11 cellular contexts compared by ENCODE assay signal in genomic region chr3:42507252-42507651, GRCh38. TPM values are rescaled to one million over a fixed set of nuclear protein-coding genes. Genes with fewer than 3 reads are reported as not detected.
DNase-seq lines count a peak whose midpoint lies in the region; ATAC-seq and TF ChIP-seq lines count a peak whose summit lies in the region.
"Had no signal": no experiment of that assay in that cellular context is flagged by ENCODE, and none has a peak within 500 bp of the region (broad histone marks: within the 10 kb centered on the region; RNA-seq: fewer than 3 reads in every experiment).

No MANE protein-coding gene starts in this region.

- TF ChIP-seq POLR2A in breast epithelium (IDR thresholded peaks at IDR 0.05) = no peak

- H3K9me3 Mint-ChIP-seq in CD4-positive, alpha-beta memory T cell = no peaks in the 10 kb centered on the region
- no peaks in the 10 kb centered on the region for H3K9me3 Mint-ChIP-seq in naive thymus-derived CD4-positive, alpha-beta T cell
- no peaks in the 10 kb centered on the region for H3K9me3 Mint-ChIP-seq in CD8-positive, alpha-beta memory T cell
- H3K9me3 Mint-ChIP-seq: activated T-helper 2 cell treated with anti-CD3 and anti-CD28 coated beads, Interferon-gamma antibody, Interleukin-2, Interleukin-4, amounts not matched to agents 10 μg/mL and 5 μg/mL and 100 μg/mL, durations not matched to agents 14 hours and 24 hours and 36 hours had no signal

- CTCF ChIA-PET in CD4-positive, alpha-beta memory T cell (lab: Charles Lee; ENCODE audit: partially characterized antibody) = interaction anchor here (1.2 to 50.4 kb wide), 3 partner anchors 11 to 37 kb away, joined by 4 to 1823 read pairs (median 5); no protein-coding TSS in a partner anchor
- CTCF ChIA-PET in naive thymus-derived CD4-positive, alpha-beta T cell (lab: Charles Lee) = interaction anchor here (0.7 to 4.1 kb wide), 6 partner anchors 26 to 305 kb away, joined by 3 to 34 read pairs (median 3); no protein-coding TSS in a partner anchor
- CTCF ChIA-PET in CD8-positive, alpha-beta memory T cell (lab: Charles Lee) = interaction anchor here (1.5 kb wide), 1 partner anchor 50 kb away, joined by 4 read pairs; no protein-coding TSS in a partner anchor

- H3K36me3 Mint-ChIP-seq in CD4-positive, alpha-beta memory T cell = peaks cover 8 to 15% of the 10 kb centered on the region in 2 donors
- H3K36me3 Mint-ChIP-seq in naive thymus-derived CD4-positive, alpha-beta T cell = peaks cover 0 to 9% (median 0%) of the 10 kb centered on the region in 5 donors
- H3K36me3 Mint-ChIP-seq in CD8-positive, alpha-beta memory T cell = peaks cover 0 to 5% (median under 1%) of the 10 kb centered on the region in 3 donors

- TF ChIP-seq CTCF in LNCaP clone FGC (IDR thresholded peaks at IDR 0.05; ENCODE audit: control insufficient read depth, extremely low read depth, insufficient read depth) = no peak
- no peak for TF ChIP-seq CTCF in breast epithelium (IDR thresholded peaks at IDR 0.05)

- POLR2A ChIA-PET in CD4-positive, alpha-beta memory T cell (lab: Charles Lee; ENCODE audit: partially characterized antibody) = interaction anchor here (1.3 to 2.2 kb wide), 2 partner anchors 20 to 33 kb away, joined by 3 to 9 read pairs; no protein-coding TSS in a partner anchor
- POLR2A ChIA-PET in naive thymus-derived CD4-positive, alpha-beta T cell (lab: Charles Lee) = interaction anchor here (1.3 to 6.0 kb wide), 2 partner anchors 9 to 18 kb away, joined by 4 to 26 read pairs; no protein-coding TSS in a partner anchor
- POLR2A ChIA-PET in CD8-positive, alpha-beta memory T cell (lab: Charles Lee) = no interaction called here

- peaks cover 41 to 85% (median 59%) of the 10 kb centered on the region in 4 donors for H3K4me1 Mint-ChIP-seq in CD4-positive, alpha-beta memory T cell
- peaks cover 47 to 91% (median 80%) of the 10 kb centered on the region in 7 donors for H3K4me1 Mint-ChIP-seq in naive thymus-derived CD4-positive, alpha-beta T cell
- H3K4me1 Mint-ChIP-seq in CD8-positive, alpha-beta memory T cell = peaks cover 32 to 48% (median 45%) of the 10 kb centered on the region in 3 donors

- no peak overlapping the region for H3K27ac ChIP-seq in CD4-positive, alpha-beta memory T cell (ENCODE audit: low read depth, low read length)
- H3K27ac ChIP-seq in breast epithelium = peak overlapping the region; percentile 85 to 87
- peak overlapping the region; percentile 35 for H3K27ac ChIP-seq in naive thymus-derived CD4-positive, alpha-beta T cell (ENCODE audit: low read depth, low read length)
- no peak overlapping the region for H3K27ac ChIP-seq in CD8-positive, alpha-beta memory T cell (ENCODE audit: low read depth, low read length)
- H3K27ac ChIP-seq: SK-N-MC had no signal

- peak overlapping the region; percentile 24 to 92 (median 77) for H3K27ac Mint-ChIP-seq in CD4-positive, alpha-beta memory T cell
- peak overlapping the region; percentile 45 to 94 (median 85) for H3K27ac Mint-ChIP-seq in naive thymus-derived CD4-positive, alpha-beta T cell
- H3K27ac Mint-ChIP-seq in CD8-positive, alpha-beta memory T cell = peak overlapping the region in 4 of 8 donors; percentile 0 to 62 (median 22)
- H3K27ac Mint-ChIP-seq: activated T-helper 2 cell treated with anti-CD3 and anti-CD28 coated beads, Interferon-gamma antibody, Interleukin-2, Interleukin-4, amounts not matched to agents 10 μg/mL and 5 μg/mL and 100 μg/mL, durations not matched to agents 14 hours and 24 hours and 36 hours had no signal

- no peaks in the 10 kb centered on the region for H3K9me3 ChIP-seq in CD4-positive, alpha-beta memory T cell (ENCODE audit: control insufficient read depth in 1 of 2, low read length in 2 of 2)
- H3K9me3 ChIP-seq in breast epithelium = no peaks in the 10 kb centered on the region
- H3K9me3 ChIP-seq in naive thymus-derived CD4-positive, alpha-beta T cell (ENCODE audit: control insufficient read depth in 2 of 3, low read length in 3 of 3) = no peaks in the 10 kb centered on the region
- H3K9me3 ChIP-seq in CD8-positive, alpha-beta memory T cell (ENCODE audit: low read length) = no peaks in the 10 kb centered on the region

- ATAC-seq in naive thymus-derived CD4-positive, alpha-beta T cell = no peak
- ATAC-seq in GM18519 (IDR thresholded peaks at IDR 0.05; ENCODE audit: low FRiP score, unreplicated experiment) = no peak

- peak overlapping the region in 6 of 8 donors; percentile 41 to 75 (median 68) for H3K4me3 Mint-ChIP-seq in CD4-positive, alpha-beta memory T cell
- H3K4me3 Mint-ChIP-seq in naive thymus-derived CD4-positive, alpha-beta T cell = peak overlapping the region; percentile 40 to 77 (median 68)
- H3K4me3 Mint-ChIP-seq in CD8-positive, alpha-beta memory T cell = peak overlapping the region in 2 of 7 donors; percentile 3 to 37

- peaks cover 62% of the 10 kb centered on the region for H3K4me1 ChIP-seq in CD4-positive, alpha-beta memory T cell (ENCODE audit: insufficient read depth, low read length)
- peaks cover 0 to under 1% of the 10 kb centered on the region in 2 donors for H3K4me1 ChIP-seq in breast epithelium
- H3K4me1 ChIP-seq in naive thymus-derived CD4-positive, alpha-beta T cell (ENCODE audit: control insufficient read depth in 2 of 2, insufficient read depth in 2 of 2, low read length in 2 of 2) = peaks cover 0 to 61% of the 10 kb centered on the region in 2 donors
- peaks cover 39% of the 10 kb centered on the region for H3K4me1 ChIP-seq in CD8-positive, alpha-beta memory T cell (ENCODE audit: insufficient read depth, low read length)

- H3K36me3 ChIP-seq in CD4-positive, alpha-beta memory T cell (ENCODE audit: insufficient read depth, low read length) = no peaks in the 10 kb centered on the region
- H3K36me3 ChIP-seq in breast epithelium = no peaks in the 10 kb centered on the region
- H3K36me3 ChIP-seq in naive thymus-derived CD4-positive, alpha-beta T cell (ENCODE audit: control insufficient read depth in 2 of 3, insufficient read depth in 3 of 3, low read length in 3 of 3) = no peaks in the 10 kb centered on the region
- no peaks in the 10 kb centered on the region for H3K36me3 ChIP-seq in CD8-positive, alpha-beta memory T cell (ENCODE audit: insufficient read depth, low read length)

- no peak for DNase-seq in CD4-positive, alpha-beta memory T cell
- peak; percentile 93 for DNase-seq in LNCaP clone FGC (ENCODE audit: low read depth)
- peak; percentile 76 for DNase-seq in breast epithelium (ENCODE audit: low spot score in 2 of 2)
- DNase-seq in naive thymus-derived CD4-positive, alpha-beta T cell = peak in 1 of 9 donors; percentile 16
- DNase-seq in DMS 273 treated with DMSO at 0.1 percent for 48 hours (lab: John Stamatoyannopoulos, UW) = no peak
- DNase-seq in CD8-positive, alpha-beta memory T cell = no peak
- no peak for DNase-seq in stimulated activated CD4-positive, alpha-beta T cell treated with anti-CD3 and anti-CD28 coated beads, Interleukin-4, amount 100 ng/mL, for 24 hours
- DNase-seq: NCI-H2171 treated with DMSO at 0.1 percent for 48 hours had no signal

- H3K27me3 Mint-ChIP-seq in CD4-positive, alpha-beta memory T cell = peaks cover 0 to under 1% of the 10 kb centered on the region in 2 donors
- peaks cover 0 to 13% (median 0%) of the 10 kb centered on the region in 5 donors for H3K27me3 Mint-ChIP-seq in naive thymus-derived CD4-positive, alpha-beta T cell
- peaks cover 0 to 2% of the 10 kb centered on the region in 2 donors for H3K27me3 Mint-ChIP-seq in CD8-positive, alpha-beta memory T cell

- H3K27me3 ChIP-seq in CD4-positive, alpha-beta memory T cell (ENCODE audit: insufficient read depth, low read length) = no peaks in the 10 kb centered on the region
- H3K27me3 ChIP-seq in breast epithelium = no peaks in the 10 kb centered on the region
- H3K27me3 ChIP-seq in naive thymus-derived CD4-positive, alpha-beta T cell (ENCODE audit: control insufficient read depth in 2 of 2, insufficient read depth in 2 of 2, low read length in 2 of 2) = no peaks in the 10 kb centered on the region
- H3K27me3 ChIP-seq in CD8-positive, alpha-beta memory T cell (ENCODE audit: insufficient read depth, low read length, poor library complexity, severe bottlenecking) = no peaks in the 10 kb centered on the region

- intact Hi-C loops in CD4-positive, alpha-beta memory T cell (cut with micrococcal nuclease) = no loop called here
- intact Hi-C loops in breast epithelium (cut with DNase I; ENCODE audit: low total_unique reads) = no loop called here
- intact Hi-C loops in naive thymus-derived CD4-positive, alpha-beta T cell (cut with micrococcal nuclease) = loop anchor here in 1 of 2 donors (10.0 kb wide), 1 partner anchor 492 kb away; no protein-coding TSS in a partner anchor

- no peak overlapping the region for H3K4me3 ChIP-seq in CD4-positive, alpha-beta memory T cell (ENCODE audit: low read length in 2 of 2)
- peak overlapping the region; percentile 27 for H3K4me3 ChIP-seq in LNCaP clone FGC (ENCODE audit: low read depth, low read length)
- H3K4me3 ChIP-seq in breast epithelium = peak overlapping the region in 1 of 3 donors; percentile 25
- no peak overlapping the region for H3K4me3 ChIP-seq in naive thymus-derived CD4-positive, alpha-beta T cell (ENCODE audit: low read length)
- no peak overlapping the region for H3K4me3 ChIP-seq in CD8-positive, alpha-beta memory T cell (ENCODE audit: low read length)
- H3K4me3 ChIP-seq: SK-N-MC had no signal

RNA-seq across cellular contexts. Expression of gene VIPR1, which starts 4.8 kb away (rescaled TPM):
- 100 to 1,000 TPM in 1 of 2 experiments, 10 to 100 TPM in 1; 93.6 to 104 TPM for total RNA-seq in CD4-positive, alpha-beta memory T cell
- 10 to 100 TPM; 23.1 to 30.4 TPM for polyA plus RNA-seq in CD4-positive, alpha-beta memory T cell
- 10 to 100 TPM; 16.3 to 40.2 (median 25.2) TPM for total RNA-seq in breast epithelium
- total RNA-seq in naive thymus-derived CD4-positive, alpha-beta T cell = 100 to 1,000 TPM in 2 of 5 experiments, 10 to 100 TPM in 2, 1 to 10 TPM in 1; 8.0 to 133 (median 70.5) TPM
- 10 to 100 TPM; 30.5 to 44.8 TPM for polyA plus RNA-seq in naive thymus-derived CD4-positive, alpha-beta T cell
- 1 to 10 TPM; 5.4 to 5.9 TPM for total RNA-seq in CD8-positive, alpha-beta memory T cell
- 12.7 TPM for polyA plus RNA-seq in CD8-positive, alpha-beta memory T cell

Comparison
In these comparisons a context has a peak if more than half of its experiments do, and no peak if none do; other contexts are left out.
1. DNase-seq: peak in LNCaP clone FGC (single experiment) and breast epithelium (2 of 2); none in CD4-positive, alpha-beta memory T cell (0 of 5), DMS 273 treated with DMSO at 0.1 percent for 48 hours (single experiment), CD8-positive, alpha-beta memory T cell (0 of 5) and stimulated activated CD4-positive, alpha-beta T cell treated with anti-CD3 and anti-CD28 coated beads, Interleukin-4, amount 100 ng/mL, for 24 hours (single experiment).
2. H3K27ac ChIP-seq: peak in breast epithelium (2 of 2) and naive thymus-derived CD4-positive, alpha-beta T cell (single experiment); none in CD4-positive, alpha-beta memory T cell (single experiment) and CD8-positive, alpha-beta memory T cell (single experiment).